In genomic region chr2:150188177-150188576, GRCh38 we compare ENCODE assay signal across 21 cellular contexts.
DNase-seq lines count a peak whose midpoint lies in the region; ATAC-seq and TF ChIP-seq lines count a peak whose summit lies in the region.
"Had no signal": no experiment of that assay in that cellular context is flagged by ENCODE, and none has a peak within 500 bp of the region (broad histone marks: within the 10 kb centered on the region; RNA-seq: fewer than 3 reads in every experiment).

No MANE protein-coding gene starts in this region.

- no peaks in the 10 kb centered on the region for H3K36me3 ChIP-seq in BJ (ENCODE audit: control insufficient read depth, insufficient read depth, low read length)
- H3K36me3 ChIP-seq: brain microvascular endothelial cell, left lung had no signal

- no peak for TF ChIP-seq CTCF in BJ (IDR thresholded peaks at IDR 0.05; ENCODE audit: insufficient read depth, low read depth, low read length)
- no peak for TF ChIP-seq CTCF in cardiac fibroblast (IDR thresholded peaks at IDR 0.05; ENCODE audit: low read depth, low read length)
- TF ChIP-seq CTCF in mesothelial cell of epicardium (IDR thresholded peaks at IDR 0.05; ENCODE audit: unreplicated experiment) = no peak

- no peak overlapping the region for H3K4me3 ChIP-seq in BJ (ENCODE audit: low read depth, low read length)
- no peak overlapping the region for H3K4me3 ChIP-seq in cardiac fibroblast (replicated peaks in 1 of 2; ENCODE audit: low read depth in 2 of 2, low read length in 2 of 2)
- H3K4me3 ChIP-seq: dorsolateral prefrontal cortex, left lung had no signal

- H3K27me3 ChIP-seq in BJ (ENCODE audit: control insufficient read depth, insufficient read depth, low read length) = no peaks in the 10 kb centered on the region
- H3K27me3 ChIP-seq: brain microvascular endothelial cell, left lung had no signal

- peak overlapping the region; percentile 56 for H3K27ac Mint-ChIP-seq in mesothelial cell of epicardium
- H3K27ac Mint-ChIP-seq: activated naive CD8-positive, alpha-beta T cell; activated T-cell treated with anti-CD3 and anti-CD28 coated beads, Interleukin-2, amount 50 U/mL, for 72 hours; T-helper 2 cell treated with Interferon-gamma antibody and Interleukin-4, amounts not matched to agents 5 μg/mL and 100 μg/mL, for 36 hours had no signal

- POLR2A ChIA-PET in BJ (lab: Charles Lee) = interaction anchor here (0.7 kb wide), 1 partner anchor 408 kb away, joined by 4 read pairs; no protein-coding TSS in a partner anchor

- CTCF ChIA-PET in BJ (lab: Yijun Ruan, JAX) = interaction anchor here (0.6 kb wide), 1 partner anchor 102 kb away, joined by 3 read pairs; no protein-coding TSS in a partner anchor

- peaks cover 5% of the 10 kb centered on the region for H3K36me3 Mint-ChIP-seq in mesothelial cell of epicardium
- H3K36me3 Mint-ChIP-seq: activated naive CD8-positive, alpha-beta T cell had no signal

- no peak for ATAC-seq in HG02973 (IDR thresholded peaks at IDR 0.05; ENCODE audit: unreplicated experiment)
- no peak for ATAC-seq in GM21528 (IDR thresholded peaks at IDR 0.05; ENCODE audit: low FRiP score, unreplicated experiment)
- ATAC-seq: activated T-cell treated with anti-CD3 and anti-CD28 coated beads, Interleukin-2, amount 50 U/mL, for 72 hours; left lung had no signal

- no peaks in the 10 kb centered on the region for H3K27me3 Mint-ChIP-seq in mesothelial cell of epicardium (ENCODE audit: low read depth)
- H3K27me3 Mint-ChIP-seq: activated naive CD8-positive, alpha-beta T cell had no signal

- peak; percentile 31 for DNase-seq in BJ (ENCODE audit: low read depth)
- DNase-seq in NCI-H226 = peak; percentile 26
- DNase-seq in cardiac fibroblast (ENCODE audit: low read depth in 2 of 2) = peak; percentile 25 to 40
- no peak for DNase-seq in mesothelial cell of epicardium (ENCODE audit: low spot score in 2 of 2, unreplicated experiment in 2 of 2)
- no peak for DNase-seq in stimulated activated CD4-positive, alpha-beta T cell treated with anti-CD3 and anti-CD28 coated beads, Interleukin-4, amount 100 ng/mL, for 24 hours
- no peak for DNase-seq in NCI-H82 treated with DMSO at 0.1 percent for 48 hours (lab: John Stamatoyannopoulos, UW; ENCODE audit: unreplicated experiment)
- DNase-seq: activated CD4-positive, CD25-positive, alpha-beta regulatory T cell; activated T-cell treated with anti-CD3 and anti-CD28 coated beads, Interleukin-2, amount 50 U/mL, for 72 hours; brain microvascular endothelial cell; Caco-2; dorsolateral prefrontal cortex; EL; erythroblast; left lung; NCI-H1105 treated with DMSO at 0.1 percent for 48 hours; NCI-H526 treated with DMSO at 0.1 percent for 48 hours; stimulated activated naive CD4-positive, alpha-beta T cell treated with Interleukin-2 at 50 U/mL for 16 hours had no signal

- H3K4me1 Mint-ChIP-seq in mesothelial cell of epicardium = peaks cover 30% of the 10 kb centered on the region

- no peak overlapping the region for H3K4me3 Mint-ChIP-seq in mesothelial cell of epicardium
- H3K4me3 Mint-ChIP-seq: activated naive CD8-positive, alpha-beta T cell; activated T-cell treated with anti-CD3 and anti-CD28 coated beads, Interleukin-2, amount 50 U/mL, for 72 hours; T-helper 2 cell treated with Interferon-gamma antibody and Interleukin-4, amounts not matched to agents 5 μg/mL and 100 μg/mL, for 36 hours had no signal

- H3K9me3 Mint-ChIP-seq in mesothelial cell of epicardium = peaks cover 19% of the 10 kb centered on the region
- H3K9me3 Mint-ChIP-seq: T-helper 2 cell treated with Interferon-gamma antibody and Interleukin-4, amounts not matched to agents 5 μg/mL and 100 μg/mL, for 36 hours had no signal

Comparison
In these comparisons a context has a peak if more than half of its experiments do, and no peak if none do; other contexts are left out.
1. DNase-seq: peak in BJ (single experiment), NCI-H226 (single experiment) and cardiac fibroblast (2 of 2); none in mesothelial cell of epicardium (0 of 2), stimulated activated CD4-positive, alpha-beta T cell treated with anti-CD3 and anti-CD28 coated beads, Interleukin-4, amount 100 ng/mL, for 24 hours (single experiment) and NCI-H82 treated with DMSO at 0.1 percent for 48 hours (single experiment).